ENCODE assay signal across 24 cellular contexts in the genomic region with DNA sequence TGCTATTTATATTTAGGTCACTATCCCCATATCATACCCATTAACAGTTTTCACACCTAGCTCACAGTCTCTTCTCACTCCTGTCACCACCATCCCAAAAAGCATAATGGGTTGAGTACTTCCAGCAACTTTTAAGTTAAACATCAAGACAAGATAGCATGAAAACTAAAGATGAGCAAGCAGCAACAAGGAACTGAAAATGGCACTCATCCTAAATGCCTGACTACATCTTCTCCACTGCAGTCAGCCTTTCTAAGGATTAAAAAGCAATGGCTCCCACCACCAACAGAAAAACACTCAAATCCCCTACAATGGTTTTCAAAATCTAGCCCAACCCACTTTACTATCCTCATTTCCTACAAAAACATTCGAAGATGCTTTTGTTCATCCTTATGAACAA. TPM values are rescaled to one million over a fixed set of nuclear protein-coding genes. Genes with fewer than 3 reads are reported as not detected.
DNase-seq lines count a peak whose midpoint lies in the region; ATAC-seq, FAIRE-seq and TF ChIP-seq lines count a peak whose summit lies in the region.
"Had no signal": no experiment of that assay in that cellular context is flagged by ENCODE, and none has a peak within 500 bp of the region (broad histone marks: within the 10 kb centered on the region; RNA-seq: fewer than 3 reads in every experiment).

No MANE protein-coding gene starts in this region.

- H3K4me3 ChIP-seq in CD4-positive, CD25-positive, alpha-beta regulatory T cell (ENCODE audit: low read depth, low read length): peak overlapping the region; percentile 16
- no peak overlapping the region for H3K4me3 ChIP-seq in OCI-LY7 (ENCODE audit: low read depth, low read length, poor library complexity, severe bottlenecking)
- H3K4me3 ChIP-seq in small intestine (ENCODE audit: low read depth in 1 of 2, low read length in 2 of 2): no peak overlapping the region
- H3K4me3 ChIP-seq: lung, pancreas, PC-9 had no signal

- DNase-seq in CD4-positive, CD25-positive, alpha-beta regulatory T cell: no peak
- DNase-seq in GM18507 (ENCODE audit: extremely low spot score, insufficient read length, low read depth): no peak
- DNase-seq in OCI-LY7 (ENCODE audit: low spot score): peak; percentile 18
- no peak for DNase-seq in natural killer cell treated with Interleukin-12 subunit alpha and Interleukin-12 subunit beta and Interleukin-15 and Interleukin-18, amount 100 ng/mL, for 72 hours (ENCODE audit: low spot score)
- no peak for DNase-seq in small intestine
- DNase-seq in activated effector memory CD4-positive, alpha-beta T cell treated with Interleukin-2 at 50 U/mL for 16 hours: no peak
- DNase-seq: activated CD4-positive, alpha-beta T cell treated with anti-CD3 and anti-CD28 coated beads for 48 hours; activated gamma-delta T cell; amygdala; cortex of kidney; endodermal cell; kidney; NCI-H1092; NCI-H2029; NCI-H2227 treated with DMSO at 0.1 percent for 48 hours; pancreas; PC-9; right cardiac atrium; SHP77; substantia nigra had no signal

- no peaks in the 10 kb centered on the region for H3K9me3 Mint-ChIP-seq in CD4-positive, CD25-positive, alpha-beta regulatory T cell
- H3K9me3 Mint-ChIP-seq in natural killer cell treated with Interleukin-12 subunit alpha and Interleukin-12 subunit beta and Interleukin-15 and Interleukin-18, amount 100 ng/mL, for 72 hours: no peaks in the 10 kb centered on the region
- H3K9me3 Mint-ChIP-seq: CD14-positive monocyte, endodermal cell had no signal

- H3K9me2 ChIP-seq in OCI-LY7 (ENCODE audit: insufficient read depth, low read length): no peaks in the 10 kb centered on the region

- no peaks in the 10 kb centered on the region for H3K27me3 ChIP-seq in CD4-positive, CD25-positive, alpha-beta regulatory T cell (ENCODE audit: control insufficient read depth, insufficient read depth, low read length)
- no peaks in the 10 kb centered on the region for H3K27me3 ChIP-seq in small intestine (ENCODE audit: control insufficient read depth in 2 of 2, insufficient read depth in 2 of 2, low read length in 2 of 2)
- H3K27me3 ChIP-seq: pancreas had no signal

- peaks cover 28 to 60% (median 47%) of the 10 kb centered on the region in 4 donors for H3K4me1 Mint-ChIP-seq in CD4-positive, CD25-positive, alpha-beta regulatory T cell
- H3K4me1 Mint-ChIP-seq in natural killer cell treated with Interleukin-12 subunit alpha and Interleukin-12 subunit beta and Interleukin-15 and Interleukin-18, amount 100 ng/mL, for 72 hours (ENCODE audit: low read depth in 2 of 2): peaks cover 26 to 32% of the 10 kb centered on the region in 2 donors
- H3K4me1 Mint-ChIP-seq: endodermal cell had no signal

- FAIRE-seq in GM18507 (lab: Jason Lieb, UNC): peak; percentile 31
- FAIRE-seq in small intestine (lab: Jason Lieb, UNC): no peak
- FAIRE-seq: bronchial epithelial cell, kidney had no signal

- CTCF ChIA-PET in OCI-LY7 (lab: Charles Lee; ENCODE audit: unreplicated experiment): interaction anchor here (1.4 kb wide), 1 partner anchor 13 kb away, joined by 3 read pairs; no protein-coding TSS in a partner anchor

- H3K4me1 ChIP-seq in CD4-positive, CD25-positive, alpha-beta regulatory T cell (ENCODE audit: control insufficient read depth, insufficient read depth, low read length, poor library complexity, severe bottlenecking): peaks cover 14% of the 10 kb centered on the region
- H3K4me1 ChIP-seq in OCI-LY7 (ENCODE audit: insufficient read depth, low read length, poor library complexity, severe bottlenecking): peaks cover 41% of the 10 kb centered on the region
- peaks cover 0 to 6% of the 10 kb centered on the region in 2 donors for H3K4me1 ChIP-seq in small intestine (ENCODE audit: control insufficient read depth in 2 of 2, insufficient read depth in 1 of 2, low read depth in 1 of 2, low read length in 1 of 2)

- H3K27ac Mint-ChIP-seq in CD4-positive, CD25-positive, alpha-beta regulatory T cell: peak overlapping the region in 2 of 3 donors; percentile 22 to 46
- H3K27ac Mint-ChIP-seq in natural killer cell treated with Interleukin-12 subunit alpha and Interleukin-12 subunit beta and Interleukin-15 and Interleukin-18, amount 100 ng/mL, for 72 hours: peak overlapping the region; percentile 3 to 24
- H3K27ac Mint-ChIP-seq: endodermal cell had no signal

- H3K9me3 ChIP-seq in CD4-positive, CD25-positive, alpha-beta regulatory T cell (ENCODE audit: control insufficient read depth in 2 of 2, low read length in 2 of 2): no peaks in the 10 kb centered on the region
- no peaks in the 10 kb centered on the region; the same call in 1 of the 2 replicates for H3K9me3 ChIP-seq in OCI-LY7 (ENCODE audit: low read length)
- H3K9me3 ChIP-seq in small intestine (ENCODE audit: control insufficient read depth, low read depth): no peaks in the 10 kb centered on the region
- H3K9me3 ChIP-seq: pancreas had no signal

- intact Hi-C loops in OCI-LY7 (cut with micrococcal nuclease; ENCODE audit: unreplicated experiment): no loop called here

- no peaks in the 10 kb centered on the region for H3K27me3 Mint-ChIP-seq in CD4-positive, CD25-positive, alpha-beta regulatory T cell
- no peaks in the 10 kb centered on the region for H3K27me3 Mint-ChIP-seq in natural killer cell treated with Interleukin-12 subunit alpha and Interleukin-12 subunit beta and Interleukin-15 and Interleukin-18, amount 100 ng/mL, for 72 hours

- POLR2A ChIA-PET in OCI-LY7 (lab: Charles Lee): interaction anchor here (1.2 to 2.6 kb wide), 5 partner anchors 8 to 40 kb away, joined by 6 to 13 read pairs (median 9); no protein-coding TSS in a partner anchor

- H3K27ac ChIP-seq in CD4-positive, CD25-positive, alpha-beta regulatory T cell (ENCODE audit: insufficient read depth, low read length, poor library complexity, severe bottlenecking): no peak overlapping the region
- peak overlapping the region; percentile 51 for H3K27ac ChIP-seq in OCI-LY7 (ENCODE audit: low read depth, low read length, poor library complexity, severe bottlenecking)
- no peak overlapping the region for H3K27ac ChIP-seq in small intestine (ENCODE audit: low read depth in 1 of 2, low read length in 1 of 2)
- H3K27ac ChIP-seq: pancreas, PC-9 had no signal

- peaks cover 17% of the 10 kb centered on the region for H3K36me3 ChIP-seq in CD4-positive, CD25-positive, alpha-beta regulatory T cell (ENCODE audit: control insufficient read depth, insufficient read depth, low read length)
- peaks cover 95% of the 10 kb centered on the region for H3K36me3 ChIP-seq in OCI-LY7 (ENCODE audit: insufficient read depth, low read length)
- H3K36me3 ChIP-seq in small intestine (ENCODE audit: control insufficient read depth in 2 of 2, insufficient read depth in 2 of 2, low read length in 2 of 2): peaks cover 0 to 3% of the 10 kb centered on the region in 2 donors
- H3K36me3 ChIP-seq: pancreas had no signal

- H4K20me1 ChIP-seq in OCI-LY7 (ENCODE audit: insufficient read depth, low read length): peaks cover 14% of the 10 kb centered on the region; the same call in 1 of the 2 replicates

- no peak for TF ChIP-seq CTCF in OCI-LY7 (conservative IDR thresholded peaks at IDR 0.05; ENCODE audit: low read length)

- peaks cover 97% of the 10 kb centered on the region for H3K79me2 ChIP-seq in OCI-LY7 (ENCODE audit: insufficient read depth, low read depth, low read length)

- peak overlapping the region; percentile 74 for H3K4me2 ChIP-seq in OCI-LY7 (ENCODE audit: low read length)
- H3K4me2 ChIP-seq: PC-9 had no signal

- H3K4me3 Mint-ChIP-seq in CD4-positive, CD25-positive, alpha-beta regulatory T cell: peak overlapping the region in 2 of 4 donors; percentile 6 to 55
- peak overlapping the region; percentile 4 for H3K4me3 Mint-ChIP-seq in natural killer cell treated with Interleukin-12 subunit alpha and Interleukin-12 subunit beta and Interleukin-15 and Interleukin-18, amount 100 ng/mL, for 72 hours
- H3K4me3 Mint-ChIP-seq: CD14-positive monocyte, endodermal cell had no signal

- H2AFZ ChIP-seq in OCI-LY7 (ENCODE audit: low read length): no peak overlapping the region
- H2AFZ ChIP-seq: PC-9 had no signal

- no peak for ATAC-seq in CD4-positive, CD25-positive, alpha-beta regulatory T cell (ENCODE audit: low read depth in 2 of 2)
- ATAC-seq in natural killer cell treated with Interleukin-12 subunit alpha and Interleukin-12 subunit beta and Interleukin-15 and Interleukin-18, amount 100 ng/mL, for 72 hours: no peak
- no peak for ATAC-seq in GM21526 (IDR thresholded peaks at IDR 0.05; ENCODE audit: low FRiP score, unreplicated experiment)
- ATAC-seq: pancreas, right cardiac atrium had no signal

- WGBS in small intestine, 3 donors: 47 to 98% (median 86%) methylated on average over 1 of the region's 1 CpG

- no TSS peak for BruUV-seq in OCI-LY7 (replicated peaks; lab: Mats Ljungman, UMichigan)

- H3K36me3 Mint-ChIP-seq in CD4-positive, CD25-positive, alpha-beta regulatory T cell: peaks cover 20% of the 10 kb centered on the region
- H3K36me3 Mint-ChIP-seq in natural killer cell treated with Interleukin-12 subunit alpha and Interleukin-12 subunit beta and Interleukin-15 and Interleukin-18, amount 100 ng/mL, for 72 hours: no peaks in the 10 kb centered on the region

RNA-seq across cellular contexts. Expression of a gene that starts 38.2 kb away (rescaled TPM):
- 139 TPM for total RNA-seq in CD4-positive, CD25-positive, alpha-beta regulatory T cell
- 10 to 100 TPM; 26.1 to 47.9 (median 37.0) TPM for polyA plus RNA-seq in CD4-positive, CD25-positive, alpha-beta regulatory T cell
- total RNA-seq in OCI-LY7 (2014; rRNA removed; shearing (Covaris generic)): 50.6 and 56.4 TPM in 2 replicates
- total RNA-seq in OCI-LY7 (2022): 142 and 155 TPM in 2 replicates
- total RNA-seq in natural killer cell treated with Interleukin-12 subunit alpha and Interleukin-12 subunit beta and Interleukin-15 and Interleukin-18, amount 100 ng/mL, for 72 hours: 100 to 1,000 TPM in 1 of 2 donors, 10 to 100 TPM in 1; 86.4 to 103 TPM
- polyA plus RNA-seq in small intestine: 100 to 1,000 TPM in 1 of 3 donors, 10 to 100 TPM in 2; 56.7 to 102 (median 84.6) TPM
